In the genomic region with DNA sequence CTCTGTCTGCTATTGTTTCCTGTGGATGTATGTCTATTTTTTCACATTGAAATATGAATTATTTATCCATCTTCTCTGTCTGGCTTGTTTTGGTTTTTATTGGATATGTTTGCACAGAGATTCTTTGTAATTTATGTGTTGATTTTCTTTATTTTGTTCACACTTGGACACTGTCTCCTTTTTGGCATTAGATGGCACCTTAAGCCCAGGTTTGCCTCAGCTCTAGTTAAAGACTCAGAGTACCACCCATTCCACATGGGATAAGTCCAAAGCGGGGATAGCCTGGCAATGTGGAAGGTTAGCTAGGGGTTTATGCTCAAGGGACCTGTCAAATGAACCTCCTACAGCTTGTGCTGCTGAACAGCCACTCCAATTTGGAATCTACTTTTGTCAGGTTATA, we compare ENCODE assay signal across 2 cellular contexts.
TF ChIP-seq lines count a peak whose summit lies in the region.

No MANE protein-coding gene starts in this region.

TF ChIP-seq in HepG2, 621 proteins besides CTCF, POLR2A, EP300 and RAD21:
- TF ChIP-seq ZNF83 (CRISPR knock-in tag; IDR thresholded peaks at IDR 0.05; ENCODE audit: borderline replicate concordance) (no peak), SNAPC2 (CRISPR knock-in tag; IDR thresholded peaks at IDR 0.05) (no peak), MTA3 (CRISPR knock-in tag; IDR thresholded peaks at IDR 0.05) (no peak), ZNF30 (CRISPR knock-in tag; IDR thresholded peaks at IDR 0.05) (no peak), STAG1 (CRISPR knock-in tag; IDR thresholded peaks at IDR 0.05) (peak; percentile 33), SMAD3 (CRISPR knock-in tag; IDR thresholded peaks at IDR 0.05) (no peak), MTF2 (CRISPR knock-in tag; IDR thresholded peaks at IDR 0.05; ENCODE audit: borderline replicate concordance) (no peak), GLI4 (CRISPR knock-in tag; IDR thresholded peaks at IDR 0.05; ENCODE audit: borderline replicate concordance) (no peak), ZNF225 (CRISPR knock-in tag; IDR thresholded peaks at IDR 0.05) (peak; percentile 94; the same call in 1 of the 2 replicates)

TF ChIP-seq in H1, 55 proteins besides CTCF, POLR2A, EP300 and RAD21:
- TF ChIP-seq KDM1A (IDR thresholded peaks at IDR 0.05; ENCODE audit: borderline replicate concordance, low read length) (no peak), SIX5 (IDR thresholded peaks at IDR 0.05; ENCODE audit: low read depth, low read length) (no peak), TCF12 (IDR thresholded peaks at IDR 0.05; ENCODE audit: low read depth, low read length) (no peak), SRF (IDR thresholded peaks at IDR 0.05; ENCODE audit: low read depth, low read length) (no peak), CREB1 (IDR thresholded peaks at IDR 0.05) (no peak), CBX8 (IDR thresholded peaks at IDR 0.05; ENCODE audit: borderline replicate concordance, low read depth, low read length) (no peak), ZNF274 (IDR thresholded peaks at IDR 0.05; ENCODE audit: borderline replicate concordance, extremely low read depth, low read length) (no peak), RNF2 (IDR thresholded peaks at IDR 0.05; ENCODE audit: borderline replicate concordance, low read depth, low read length, missing control alignments, poor library complexity, severe bottlenecking) (no peak), TAF7 (optimal IDR thresholded peaks at IDR 0.05; ENCODE audit: borderline replicate concordance, low read depth, low read length) (no peak), RFX5 (IDR thresholded peaks at IDR 0.05; ENCODE audit: borderline replicate concordance, low read depth, low read length) (no peak), KDM4A (IDR thresholded peaks at IDR 0.05; ENCODE audit: low read depth, low read length, severe bottlenecking) (no peak), CBX5 (IDR thresholded peaks at IDR 0.05; ENCODE audit: low read depth, low read length) (no peak), KDM5A (IDR thresholded peaks at IDR 0.05; ENCODE audit: low read length) (no peak)
